In genomic region chr6:2858678-2859324, GRCh38 we compare ENCODE assay signal across 10 cellular contexts. TPM values are rescaled to one million over a fixed set of nuclear protein-coding genes. Genes with fewer than 3 reads are reported as not detected.
DNase-seq lines count a peak whose midpoint lies in the region; TF ChIP-seq lines count a peak whose summit lies in the region.
"Had no signal": no experiment of that assay in that cellular context is flagged by ENCODE, and none has a peak within 500 bp of the region (broad histone marks: within the 10 kb centered on the region; RNA-seq: fewer than 3 reads in every experiment).

No MANE protein-coding gene starts in this region.

- H3K4me1 ChIP-seq in A673 (ENCODE audit: insufficient read depth, low read length, poor library complexity, severe bottlenecking) (peaks cover 47% of the 10 kb centered on the region), KMS-11 (ENCODE audit: low read depth, poor library complexity, severe bottlenecking) (peaks cover 46% of the 10 kb centered on the region)

- no peaks in the 10 kb centered on the region for H3K9me3 ChIP-seq in A673 (ENCODE audit: low read depth, low read length, poor library complexity, severe bottlenecking)

- H3K27ac ChIP-seq in A673 (ENCODE audit: low read depth, low read length, poor library complexity, severe bottlenecking) (peak overlapping the region; percentile 91), KMS-11 (no peak overlapping the region)
- H3K27ac ChIP-seq: epithelial cell of prostate had no signal

- POLR2A ChIA-PET in A673 (lab: Charles Lee; ENCODE audit: low non-redundant PET), result no interaction called here

- peak overlapping the region; percentile 25 for H3K4me2 ChIP-seq in KMS-11

- intact Hi-C loops in A673 (cut with micrococcal nuclease; ENCODE audit: unreplicated experiment), result no loop called here

- H3K4me3 Mint-ChIP-seq in activated naive CD8-positive, alpha-beta T cell treated with anti-CD3 and anti-CD28 coated beads for 36 hours, result peak overlapping the region; percentile 86
- no peak overlapping the region for H3K4me3 Mint-ChIP-seq in mesothelial cell of epicardium

- no peaks in the 10 kb centered on the region for H3K79me2 ChIP-seq in KMS-11 (ENCODE audit: insufficient read depth, low read depth)

- H3K9ac ChIP-seq in KMS-11, result no peak overlapping the region

- no peaks in the 10 kb centered on the region for H3K27me3 Mint-ChIP-seq in activated naive CD8-positive, alpha-beta T cell treated with anti-CD3 and anti-CD28 coated beads for 36 hours
- H3K27me3 Mint-ChIP-seq in mesothelial cell of epicardium (ENCODE audit: low read depth), result no peaks in the 10 kb centered on the region

- peak overlapping the region; percentile 99 for H3K27ac Mint-ChIP-seq in activated naive CD8-positive, alpha-beta T cell treated with anti-CD3 and anti-CD28 coated beads for 36 hours
- peak overlapping the region; percentile 100 for H3K27ac Mint-ChIP-seq in mesothelial cell of epicardium

- H3K4me1 Mint-ChIP-seq in activated naive CD8-positive, alpha-beta T cell treated with anti-CD3 and anti-CD28 coated beads for 36 hours, result peaks cover 83% of the 10 kb centered on the region
- H3K4me1 Mint-ChIP-seq in mesothelial cell of epicardium, result peaks cover 61% of the 10 kb centered on the region

- H3K27me3 ChIP-seq in A673 (replicated peaks; ENCODE audit: insufficient read depth, low read depth, low read length, poor library complexity) (no peaks in the 10 kb centered on the region), KMS-11 (ENCODE audit: insufficient read depth, low read depth) (no peaks in the 10 kb centered on the region)

- H3K36me3 ChIP-seq in A673 (ENCODE audit: insufficient read depth, low read length, poor library complexity, severe bottlenecking), result no peaks in the 10 kb centered on the region
- H3K36me3 ChIP-seq in KMS-11 (ENCODE audit: insufficient read depth), result no peaks in the 10 kb centered on the region

- H4K20me1 ChIP-seq in KMS-11 (ENCODE audit: insufficient read depth), result no peaks in the 10 kb centered on the region

- H3K4me3 ChIP-seq in A673 (ENCODE audit: low read depth, low read length, poor library complexity, severe bottlenecking), result no peak overlapping the region
- H3K4me3 ChIP-seq in KMS-11 (IDR thresholded peaks at IDR 0.05; ENCODE audit: insufficient read depth, low read depth, low read length), result no peak overlapping the region

- H2AFZ ChIP-seq in KMS-11 (ENCODE audit: low read depth), result no peak overlapping the region

- peaks cover 6% of the 10 kb centered on the region for H3K9me3 Mint-ChIP-seq in activated naive CD8-positive, alpha-beta T cell treated with anti-CD3 and anti-CD28 coated beads for 36 hours
- peaks cover 4% of the 10 kb centered on the region for H3K9me3 Mint-ChIP-seq in mesothelial cell of epicardium

- TSS peak; percentile 70 for BruUV-seq in A673 (replicated peaks; lab: Mats Ljungman, UMichigan)

- CTCF ChIA-PET in A673 (lab: Charles Lee), result no interaction called here

- DNase-seq in A673 (ENCODE audit: low spot score) (peak; percentile 23), mesothelial cell of epicardium (ENCODE audit: low spot score in 2 of 2, unreplicated experiment in 2 of 2) (no peak), DMS79 (lab: John Stamatoyannopoulos, UW) (no peak), medulla oblongata (ENCODE audit: extremely low spot score) (no peak), NCI-H524 treated with DMSO at 0.1 percent for 48 hours (lab: John Stamatoyannopoulos, UW) (no peak), nucleus accumbens (lab: John Stamatoyannopoulos, UW) (no peak)
- no peak for DNase-seq in activated naive CD8-positive, alpha-beta T cell treated with anti-CD3 and anti-CD28 coated beads for 36 hours
- DNase-seq: NCI-H1436 had no signal

- peaks cover 21% of the 10 kb centered on the region for H3K36me3 Mint-ChIP-seq in activated naive CD8-positive, alpha-beta T cell treated with anti-CD3 and anti-CD28 coated beads for 36 hours
- no peaks in the 10 kb centered on the region for H3K36me3 Mint-ChIP-seq in mesothelial cell of epicardium

- TF ChIP-seq CTCF in A673 (conservative IDR thresholded peaks at IDR 0.05; ENCODE audit: low read depth, low read length) (no peak), KMS-11 (conservative IDR thresholded peaks at IDR 0.05; ENCODE audit: low read depth, low read length) (no peak), mesothelial cell of epicardium (IDR thresholded peaks at IDR 0.05; ENCODE audit: unreplicated experiment) (no peak)

RNA-seq across cellular contexts. Expression of gene SERPINB1, which starts 17.1 kb away (rescaled TPM):
- total RNA-seq in A673 (2021) (1.3 and 1.9 TPM in 2 replicates), mesothelial cell of epicardium (18.5 to 20.3 TPM (median 19.5 TPM) in 3 replicates)
- 10 to 100 TPM; 38.1 to 44.7 TPM for total RNA-seq in activated naive CD8-positive, alpha-beta T cell treated with anti-CD3 and anti-CD28 coated beads for 36 hours

RNA-seq across cellular contexts. Expression of gene SERPINB9, which starts 44.3 kb away (rescaled TPM):
- total RNA-seq in A673 (2021) (4.1 and 4.2 TPM in 2 replicates), mesothelial cell of epicardium (28.2 to 30.9 TPM (median 30.6 TPM) in 3 replicates)
- total RNA-seq in activated naive CD8-positive, alpha-beta T cell treated with anti-CD3 and anti-CD28 coated beads for 36 hours, result 10 to 100 TPM; 51.3 to 51.4 TPM
